14 cellular contexts compared by ENCODE assay signal in the genomic region with DNA sequence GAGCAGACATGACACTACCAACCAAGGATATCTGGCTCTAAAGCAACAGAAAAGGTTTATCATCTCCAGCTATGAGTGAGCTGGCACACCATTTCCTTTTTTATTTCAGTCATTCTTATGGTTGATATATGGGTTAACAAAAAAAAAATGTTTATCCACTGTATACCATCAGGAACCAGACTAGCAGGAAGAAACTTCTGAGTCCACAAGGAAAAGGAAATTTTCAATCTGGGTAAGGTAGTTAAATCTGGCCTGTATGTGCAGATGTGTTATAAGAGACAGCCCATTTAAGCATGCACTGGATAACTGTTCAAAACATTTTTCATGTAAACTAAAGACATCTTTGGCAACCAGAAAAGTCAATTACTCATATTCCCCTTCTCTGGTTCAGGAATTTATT.
"Had no signal": no experiment of that assay in that cellular context is flagged by ENCODE, and none has a peak within 500 bp of the region (broad histone marks: within the 10 kb centered on the region; RNA-seq: fewer than 3 reads in every experiment).

No MANE protein-coding gene starts in this region.

- H3K27ac ChIP-seq: breast epithelium, gastrocnemius medialis, right atrium auricular region, tibial nerve had no signal

- H3K27me3 ChIP-seq: right atrium auricular region had no signal

- H3K27me3 Mint-ChIP-seq: activated B cell treated with CpG ODN at 0.5 μM for 24 hours; activated CD4-positive, alpha-beta T cell treated with anti-CD3 and anti-CD28 coated beads, Interleukin-2, amount 10 ng/mL, durations not matched to agents 24 days and 14 days; activated naive CD8-positive, alpha-beta T cell; stimulated activated naive B cell treated with anti-CD40 and anti-IgM and Interleukin-4, amounts not matched to agents 10 μg/mL and 1 μg/mL and 100 μg/mL, for 72 hours; T-helper 17 cell had no signal

- H3K4me3 ChIP-seq: breast epithelium, gastrocnemius medialis, right atrium auricular region, tibial nerve had no signal

- DNase-seq: activated B cell treated with CpG ODN at 0.5 μM for 24 hours; activated CD4-positive, alpha-beta T cell treated with anti-CD3 and anti-CD28 coated beads, Interleukin-2, amount 10 ng/mL, durations not matched to agents 24 days and 14 days; activated effector memory CD4-positive, alpha-beta T cell treated with anti-CD3 and anti-CD28 coated beads, Interleukin-2, amount 50 U/mL, for 16 hours; activated T-cell treated with anti-CD3 and anti-CD28 coated beads, Interleukin-2, amount 50 U/mL, for 1 hour; endodermal cell; gastrocnemius medialis; stimulated activated naive B cell treated with anti-CD40 and anti-IgM and Interleukin-4, amounts not matched to agents 10 μg/mL and 1 μg/mL and 100 μg/mL, for 72 hours; T-helper 17 cell had no signal

- ATAC-seq: esophagus mucosa; gastrocnemius medialis; stimulated activated naive B cell treated with anti-CD40 and anti-IgM and Interleukin-4, amounts not matched to agents 10 μg/mL and 1 μg/mL and 100 μg/mL, for 72 hours; T-helper 17 cell had no signal

- H3K4me3 Mint-ChIP-seq: activated B cell treated with CpG ODN at 0.5 μM for 24 hours; activated CD4-positive, alpha-beta T cell treated with anti-CD3 and anti-CD28 coated beads, Interleukin-2, amount 10 ng/mL, durations not matched to agents 24 days and 14 days; activated naive CD8-positive, alpha-beta T cell; endodermal cell; mesothelial cell of epicardium; stimulated activated naive B cell treated with anti-CD40 and anti-IgM and Interleukin-4, amounts not matched to agents 10 μg/mL and 1 μg/mL and 100 μg/mL, for 72 hours; T-helper 17 cell had no signal

- H3K36me3 ChIP-seq: breast epithelium, gastrocnemius medialis, right atrium auricular region, tibial nerve had no signal

- H3K9me3 ChIP-seq: breast epithelium, gastrocnemius medialis, right atrium auricular region, tibial nerve had no signal

- H3K27ac Mint-ChIP-seq: activated B cell treated with CpG ODN at 0.5 μM for 24 hours; activated CD4-positive, alpha-beta T cell treated with anti-CD3 and anti-CD28 coated beads, Interleukin-2, amount 10 ng/mL, durations not matched to agents 24 days and 14 days; activated naive CD8-positive, alpha-beta T cell; endodermal cell; mesothelial cell of epicardium; stimulated activated naive B cell treated with anti-CD40 and anti-IgM and Interleukin-4, amounts not matched to agents 10 μg/mL and 1 μg/mL and 100 μg/mL, for 72 hours; T-helper 17 cell had no signal

- H3K9me3 Mint-ChIP-seq: activated B cell treated with CpG ODN at 0.5 μM for 24 hours; activated CD4-positive, alpha-beta T cell treated with anti-CD3 and anti-CD28 coated beads, Interleukin-2, amount 10 ng/mL, durations not matched to agents 24 days and 14 days; endodermal cell had no signal

- H3K4me1 ChIP-seq: breast epithelium, gastrocnemius medialis, right atrium auricular region, tibial nerve had no signal
